In the genomic region with DNA sequence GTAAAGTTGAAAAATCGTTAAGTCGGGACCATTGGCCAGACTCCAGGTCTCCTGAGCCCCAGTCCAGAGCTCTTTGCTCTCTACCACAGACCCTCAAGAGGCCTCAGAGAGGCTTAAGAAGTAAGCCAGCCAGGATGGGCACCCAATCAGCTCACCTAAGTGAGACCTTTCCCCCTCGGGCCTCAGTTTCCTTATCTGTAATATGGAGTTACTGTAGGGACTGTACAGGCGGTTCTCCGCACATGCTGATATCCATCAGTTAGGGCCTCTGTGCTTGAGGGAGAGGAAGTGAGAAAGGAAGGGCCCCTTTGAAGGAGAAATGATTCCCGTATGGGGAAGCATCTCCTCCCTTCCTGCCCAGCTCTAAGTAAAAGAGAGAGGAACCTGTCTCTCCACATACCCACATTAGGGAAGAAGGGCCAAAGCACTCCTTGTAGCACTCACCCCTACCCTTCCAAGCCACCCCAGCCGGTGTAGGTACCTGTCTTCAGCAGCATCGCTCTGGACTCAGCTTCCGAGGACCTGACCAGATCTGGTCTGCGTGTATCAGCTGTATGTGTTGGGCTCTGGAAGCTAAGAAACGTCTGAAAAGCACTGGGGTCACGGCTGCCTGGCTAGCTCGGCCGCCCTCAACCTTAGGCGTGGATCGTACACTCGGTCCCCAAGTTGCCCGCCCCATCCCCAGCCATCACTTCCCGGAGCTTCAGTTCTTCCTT, we compare ENCODE assay signal across 8 cellular contexts. TPM values are rescaled to one million over a fixed set of nuclear protein-coding genes. Genes with fewer than 3 reads are reported as not detected.
A peak's percentile ranks its signal among the peaks of the same experiment; 100 is the strongest.
DNase-seq lines count a peak whose midpoint lies in the region; ATAC-seq and TF ChIP-seq lines count a peak whose summit lies in the region.

No MANE protein-coding gene starts in this region.

- peaks cover 22 to 26% of the 10 kb centered on the region in 2 donors for H3K4me1 ChIP-seq in thyroid gland

- peak; percentile 10 for ATAC-seq in GM19395 (IDR thresholded peaks at IDR 0.05; ENCODE audit: unreplicated experiment)

- intact Hi-C loops in lower leg skin (cut with DNase I; ENCODE audit: low total_unique reads), result no loop called here
- intact Hi-C loops in thyroid gland (cut with DNase I), result loop anchor here (10.0 kb wide), 1 partner anchor 115 kb away; a partner anchor contains a TSS

- peaks cover 0 to 8% of the 10 kb centered on the region in 2 donors for H3K36me3 ChIP-seq in thyroid gland

- TF ChIP-seq CTCF in AG10803 (conservative IDR thresholded peaks at IDR 0.05; ENCODE audit: low read length) (no peak), NB4 (IDR thresholded peaks at IDR 0.05; ENCODE audit: low read depth, low read length) (no peak), cardiac fibroblast (IDR thresholded peaks at IDR 0.05; ENCODE audit: low read depth, low read length) (no peak), lower leg skin (IDR thresholded peaks at IDR 0.05) (no peak), thyroid gland (IDR thresholded peaks at IDR 0.05) (no peak)

- H3K9me3 ChIP-seq in thyroid gland, result no peaks in the 10 kb centered on the region

- TF ChIP-seq POLR2A in NB4 (IDR thresholded peaks at IDR 0.05; ENCODE audit: extremely low read depth, insufficient read length), result no peak
- TF ChIP-seq POLR2A in lower leg skin (IDR thresholded peaks at IDR 0.05), result no peak
- TF ChIP-seq POLR2A in thyroid gland (IDR thresholded peaks at IDR 0.05), result no peak

- 13 to 17% methylated on average over 19 of the region's 19 CpGs for WGBS in lower leg skin, 2 donors
- WGBS in thyroid gland, 2 donors, result 28 to 30% methylated on average over 10 to 11 of the region's 19 CpGs

- H3K4me3 ChIP-seq in AG10803 (ENCODE audit: low read length) (peak overlapping the region; percentile 68), NB4 (ENCODE audit: low read depth, low read length) (peak overlapping the region; percentile 59), cardiac fibroblast (replicated peaks in 1 of 2; ENCODE audit: low read depth in 2 of 2, low read length in 2 of 2) (peak overlapping the region; percentile 63 to 68), lower leg skin (ENCODE audit: low read depth, poor library complexity, severe bottlenecking) (peak overlapping the region; percentile 33), thyroid gland (replicated peaks in 1 of 3) (peak overlapping the region; percentile 11 to 42 (median 35))

- DNase-seq in AG10803 (ENCODE audit: low read depth) (no peak), NB4 (ENCODE audit: low read depth) (peak; percentile 68), cardiac fibroblast (ENCODE audit: low read depth in 2 of 2) (peak in 1 of 2 donors; percentile 9), lower leg skin (ENCODE audit: low spot score in 2 of 2) (peak in 1 of 2 donors; percentile 50), thyroid gland (no peak), NCI-H82 (lab: John Stamatoyannopoulos, UW) (no peak)
- DNase-seq in activated CD4-positive, alpha-beta T cell treated with anti-CD3 and anti-CD28 coated beads for 4 hours, result no peak

- peak overlapping the region; percentile 44 to 84 (median 56) for H3K27ac ChIP-seq in thyroid gland

- H3K27me3 ChIP-seq in thyroid gland, result no peaks in the 10 kb centered on the region

RNA-seq across cellular contexts. Expression of a gene that starts 0.7 kb away (rescaled TPM):
- total RNA-seq in lower leg skin (10 to 100 TPM; 13.1 to 26.2 (median 17.3) TPM), thyroid gland (10 to 100 TPM; 36.8 to 40.9 (median 38.0) TPM)

RNA-seq across cellular contexts. Expression of a gene that starts 4.1 kb away (rescaled TPM):
- total RNA-seq in lower leg skin (10 to 100 TPM in 2 of 4 donors, 1 to 10 TPM in 2; 4.1 to 13.0 (median 11.3) TPM), thyroid gland (10 to 100 TPM in 1 of 4 donors, 1 to 10 TPM in 3; 5.5 to 13.7 (median 7.3) TPM)

RNA-seq across cellular contexts. Expression of a gene that starts 9.5 kb away (rescaled TPM):
- total RNA-seq in lower leg skin (10 to 100 TPM; 11.2 to 21.9 (median 12.6) TPM), thyroid gland (10 to 100 TPM; 18.7 to 30.2 (median 22.0) TPM)

RNA-seq across cellular contexts. Expression of a gene that starts 20.6 kb away (rescaled TPM):
- total RNA-seq in lower leg skin (10 to 100 TPM; 48.8 to 74.7 (median 58.4) TPM), thyroid gland (10 to 100 TPM; 32.9 to 85.6 (median 73.4) TPM)
